ENCODE assay signal across 10 cellular contexts in genomic region chr19:2330632-2331284, GRCh38. TPM values are rescaled to one million over a fixed set of nuclear protein-coding genes. Genes with fewer than 3 reads are reported as not detected.
DNase-seq lines count a peak whose midpoint lies in the region; ATAC-seq, FAIRE-seq and TF ChIP-seq lines count a peak whose summit lies in the region.
"Had no signal": no experiment of that assay in that cellular context is flagged by ENCODE, and none has a peak within 500 bp of the region (broad histone marks: within the 10 kb centered on the region; RNA-seq: fewer than 3 reads in every experiment).

No MANE protein-coding gene starts in this region.

- peak overlapping the region; percentile 60 for H3K4me3 Mint-ChIP-seq in GM23338
- H3K4me3 Mint-ChIP-seq in dendritic cell treated with granulocyte-macrophage colony-stimulating factor and Interleukin-4, amounts not matched to agents 40 ng/mL and 50 ng/mL, for 4 days, result no peak overlapping the region

- H4K91ac ChIP-seq in trophoblast cell (ENCODE audit: low read depth, low read length), result no peak overlapping the region

- no peak overlapping the region for H3K9ac ChIP-seq in trophoblast cell (ENCODE audit: low read length)

- peaks cover 46% of the 10 kb centered on the region for H3K4me1 Mint-ChIP-seq in GM23338
- peaks cover 84% of the 10 kb centered on the region for H3K4me1 Mint-ChIP-seq in dendritic cell treated with granulocyte-macrophage colony-stimulating factor and Interleukin-4, amounts not matched to agents 40 ng/mL and 50 ng/mL, for 4 days (ENCODE audit: low read depth)

- intact Hi-C loops in dendritic cell treated with granulocyte-macrophage colony-stimulating factor and Interleukin-4, amounts not matched to agents 40 ng/mL and 50 ng/mL, for 4 days (cut with micrococcal nuclease), result no loop called here

- H4K20me1 ChIP-seq in GM23338 (replicated peaks; ENCODE audit: insufficient read depth), result peaks cover 11% of the 10 kb centered on the region

- no peak for DNase-seq in GM23338 (ENCODE audit: low spot score)
- peak; percentile 75 for DNase-seq in NCI-H2107 (lab: John Stamatoyannopoulos, UW)
- no peak for DNase-seq in trophoblast cell
- DNase-seq in GM19239 (ENCODE audit: insufficient read length, low spot score), result no peak
- DNase-seq in DMS114 treated with DMSO at 0.1 percent for 48 hours (lab: John Stamatoyannopoulos, UW; ENCODE audit: unreplicated experiment), result no peak
- DNase-seq: activated CD8-positive, alpha-beta memory T cell treated with anti-CD3 and anti-CD28 coated beads, Interleukin-2, amount 50 U/mL, for 4 hours had no signal

- no peak for FAIRE-seq in GM19239 (lab: Jason Lieb, UNC)

- no peak overlapping the region for H4K8ac ChIP-seq in trophoblast cell (ENCODE audit: low read depth, low read length)

- H3K27me3 ChIP-seq in GM23338 (ENCODE audit: insufficient read depth) (no peaks in the 10 kb centered on the region), trophoblast cell (ENCODE audit: insufficient read depth, low read length) (no peaks in the 10 kb centered on the region)

- H3K27ac Mint-ChIP-seq in GM23338, result peak overlapping the region; percentile 74
- peak overlapping the region; percentile 96 for H3K27ac Mint-ChIP-seq in dendritic cell treated with granulocyte-macrophage colony-stimulating factor and Interleukin-4, amounts not matched to agents 40 ng/mL and 50 ng/mL, for 4 days

- H2AK5ac ChIP-seq in trophoblast cell (ENCODE audit: low read length), result no peak overlapping the region

- H4K12ac ChIP-seq in trophoblast cell (ENCODE audit: low read depth, low read length), result no peak overlapping the region

- H3K27me3 Mint-ChIP-seq in GM23338 (ENCODE audit: insufficient read depth, low read depth, poor library complexity), result peaks cover 43% of the 10 kb centered on the region
- H3K27me3 Mint-ChIP-seq in dendritic cell treated with granulocyte-macrophage colony-stimulating factor and Interleukin-4, amounts not matched to agents 40 ng/mL and 50 ng/mL, for 4 days, result peaks cover 2% of the 10 kb centered on the region

- no peak overlapping the region for H3K23ac ChIP-seq in trophoblast cell (ENCODE audit: low read length)

- H3K4me3 ChIP-seq in GM23338 (peak overlapping the region; percentile 17; the same call in 1 of the 2 replicates), trophoblast cell (ENCODE audit: low read depth, low read length) (no peak overlapping the region)

- H3K4me1 ChIP-seq in GM23338 (ENCODE audit: insufficient read depth) (peaks cover 21% of the 10 kb centered on the region), trophoblast cell (ENCODE audit: control insufficient read depth in 1 of 2, insufficient read depth in 2 of 2, low read length in 2 of 2) (peaks cover 8 to 19% of the 10 kb centered on the region in 2 experiments)

- no CpG with 5 or more reads among the region's 20 CpGs for WGBS in trophoblast cell (ENCODE audit: extremely low coverage, insufficient coverage, insufficient read length)

- H3K79me1 ChIP-seq in trophoblast cell (ENCODE audit: low read length), result peaks cover 8% of the 10 kb centered on the region

- no peak overlapping the region for H2BK5ac ChIP-seq in trophoblast cell (ENCODE audit: low read depth, low read length, poor library complexity)

- H3K9me3 ChIP-seq in trophoblast cell (ENCODE audit: insufficient read depth, low read depth, low read length), result peaks cover 3% of the 10 kb centered on the region

- H2BK12ac ChIP-seq in trophoblast cell (ENCODE audit: low read length), result no peak overlapping the region

- H3F3A ChIP-seq in GM23338 (replicated peaks; ENCODE audit: low read depth), result peaks cover 18% of the 10 kb centered on the region

- no peak for TF ChIP-seq CTCF in GM23338 (conservative IDR thresholded peaks at IDR 0.05; ENCODE audit: low read depth in 2 of 2)

- H3K4me2 ChIP-seq in GM23338, result peak overlapping the region; percentile 66
- H3K4me2 ChIP-seq in trophoblast cell (ENCODE audit: low read length), result no peak overlapping the region

- H3K14ac ChIP-seq in trophoblast cell (ENCODE audit: low read length), result no peak overlapping the region

- no peaks in the 10 kb centered on the region for H3K9me2 ChIP-seq in GM23338 (ENCODE audit: insufficient read depth)

- peak overlapping the region; percentile 23 for H3K4ac ChIP-seq in trophoblast cell (ENCODE audit: low read depth, low read length)

- no peak overlapping the region for H2BK120ac ChIP-seq in trophoblast cell (ENCODE audit: insufficient read depth, low read length, poor library complexity)

- H3K27ac ChIP-seq in GM23338 (ENCODE audit: low read depth) (peak overlapping the region; percentile 78), trophoblast cell (ENCODE audit: low read depth, low read length) (no peak overlapping the region)

- no peak overlapping the region for H2AFZ ChIP-seq in GM23338
- no peak overlapping the region for H2AFZ ChIP-seq in trophoblast cell (ENCODE audit: insufficient read depth, low read length, poor library complexity)

- H3K79me2 ChIP-seq in GM23338 (replicated peaks; ENCODE audit: insufficient read depth) (peaks cover 83% of the 10 kb centered on the region), trophoblast cell (ENCODE audit: control insufficient read depth, insufficient read depth, low read length, poor library complexity) (peaks cover 10% of the 10 kb centered on the region)

- no peak for ATAC-seq in GM23338
- ATAC-seq in HG03469 (IDR thresholded peaks at IDR 0.05; ENCODE audit: unreplicated experiment), result no peak
- ATAC-seq in GM21529 (IDR thresholded peaks at IDR 0.05; ENCODE audit: unreplicated experiment), result no peak

- peaks cover 24% of the 10 kb centered on the region for H3K36me3 Mint-ChIP-seq in GM23338 (ENCODE audit: low read depth)
- H3K36me3 Mint-ChIP-seq in dendritic cell treated with granulocyte-macrophage colony-stimulating factor and Interleukin-4, amounts not matched to agents 40 ng/mL and 50 ng/mL, for 4 days (ENCODE audit: low read depth), result peaks cover 40% of the 10 kb centered on the region

- peaks cover 9% of the 10 kb centered on the region for H3K9me3 Mint-ChIP-seq in GM23338
- no peaks in the 10 kb centered on the region for H3K9me3 Mint-ChIP-seq in dendritic cell treated with granulocyte-macrophage colony-stimulating factor and Interleukin-4, amounts not matched to agents 40 ng/mL and 50 ng/mL, for 4 days

- H3K36me3 ChIP-seq in GM23338 (ENCODE audit: insufficient read depth) (no peaks in the 10 kb centered on the region), trophoblast cell (ENCODE audit: control insufficient read depth in 1 of 2, insufficient read depth in 2 of 2, low read length in 2 of 2) (peaks cover 4 to 8% of the 10 kb centered on the region in 2 experiments)

- H3K18ac ChIP-seq in trophoblast cell (ENCODE audit: low read length), result no peak overlapping the region

TF ChIP-seq in GM23338, 12 proteins besides CTCF, POLR2A, EP300 and RAD21:
- no peak for TF ChIP-seq CREB1 (CRISPR knock-in tag; IDR thresholded peaks at IDR 0.05; ENCODE audit: low read depth)
- TF ChIP-seq ZNF331 (CRISPR knock-in tag; IDR thresholded peaks at IDR 0.05; ENCODE audit: low read depth), result no peak
- TF ChIP-seq JUNB (IDR thresholded peaks at IDR 0.05; ENCODE audit: unreplicated experiment), result no peak

RNA-seq across cellular contexts. Expression of gene SPPL2B, which starts 2.3 kb away (rescaled TPM):
- 51.0 and 53.3 TPM in 2 replicates for total RNA-seq in GM23338 (2014; rRNA removed; shearing (Covaris generic))
- polyA plus RNA-seq in GM23338 (2016; fragmentation: Nextera tagmentation; extraction: Ambion mirVana), result 21.1 and 23.5 TPM in 2 replicates
- 27.5 and 28.8 TPM in 2 replicates for polyA plus RNA-seq in trophoblast cell (2013)

RNA-seq across cellular contexts. Expression of gene LSM7, which starts 2.4 kb away (rescaled TPM):
- 197 and 299 TPM in 2 replicates for total RNA-seq in GM23338 (2014; rRNA removed; shearing (Covaris generic))
- 409 and 434 TPM in 2 replicates for polyA plus RNA-seq in GM23338 (2016; fragmentation: Nextera tagmentation; extraction: Ambion mirVana)
- 193 and 208 TPM in 2 replicates for polyA plus RNA-seq in trophoblast cell (2013)

RNA-seq across cellular contexts. Expression of gene LINGO3, which starts 22.8 kb away (rescaled TPM):
- total RNA-seq in GM23338 (2014; rRNA removed; shearing (Covaris generic)), result 0.45 and 1.9 TPM in 2 replicates
- 0.29 and 0.40 TPM in 2 replicates for polyA plus RNA-seq in GM23338 (2016; fragmentation: Nextera tagmentation; extraction: Ambion mirVana)
- polyA plus RNA-seq in trophoblast cell (2013), result not detected in 2 replicates
- total RNA-seq: fibroblast of lung had no signal
- polyA plus RNA-seq: fibroblast of lung had no signal

RNA-seq across cellular contexts. Expression of gene TMPRSS9, which starts 29.3 kb away (rescaled TPM):
- total RNA-seq in GM23338 (2014; rRNA removed; shearing (Covaris generic)), result 0.16 and 0.28 TPM in 2 replicates
- polyA plus RNA-seq in GM23338 (2016; fragmentation: Nextera tagmentation; extraction: Ambion mirVana), result 0.05 and 0.38 TPM in 2 replicates
- 0.15 and 0.18 TPM in 2 replicates for polyA plus RNA-seq in trophoblast cell (2013)
- total RNA-seq: fibroblast of lung had no signal
- polyA plus RNA-seq: fibroblast of lung had no signal

RNA-seq across cellular contexts. Expression of gene PEAK3, which starts 48.8 kb away (rescaled TPM):
- not detected in 2 replicates for total RNA-seq in GM23338 (2014; rRNA removed; shearing (Covaris generic))
- polyA plus RNA-seq in GM23338 (2016; fragmentation: Nextera tagmentation; extraction: Ambion mirVana), result not detected in 2 replicates
- 0.03 TPM in 2 replicates for polyA plus RNA-seq in trophoblast cell (2013)
- total RNA-seq: fibroblast of lung had no signal
- polyA plus RNA-seq: fibroblast of lung had no signal
